ENCODE assay signal across 14 cellular contexts in the genomic region with DNA sequence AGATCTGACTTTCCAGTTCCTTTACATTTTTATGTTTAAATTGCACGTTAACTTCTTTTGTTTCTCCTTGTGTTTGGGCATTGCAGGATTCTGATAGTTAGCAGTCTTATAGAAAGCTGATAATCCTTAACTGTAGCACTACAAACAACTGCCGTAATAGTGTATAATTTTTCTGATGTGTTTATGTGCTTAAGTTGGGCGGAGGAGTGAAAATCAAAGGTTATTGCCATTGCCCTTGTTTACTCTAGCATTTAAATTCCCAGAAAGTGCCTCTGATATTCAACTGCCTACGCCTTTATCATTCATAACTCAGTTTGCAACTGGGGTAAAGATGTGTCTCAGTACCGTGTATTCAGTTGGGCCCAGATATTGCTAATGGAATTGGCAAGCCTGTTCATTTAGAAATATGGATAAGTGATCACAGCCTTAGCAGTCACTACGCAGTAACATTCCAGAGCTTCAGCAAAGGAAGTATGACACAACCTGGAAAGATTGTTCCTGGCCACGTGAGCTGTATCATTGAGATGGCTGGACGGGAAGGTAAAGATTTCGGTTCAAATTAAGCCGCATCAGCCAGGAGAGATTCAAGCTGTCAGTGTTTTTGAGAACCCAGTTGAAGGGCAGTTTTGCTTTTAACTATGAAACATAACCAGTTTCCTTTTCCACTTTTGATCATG. TPM values are rescaled to one million over a fixed set of nuclear protein-coding genes. Genes with fewer than 3 reads are reported as not detected.
A peak's percentile ranks its signal among the peaks of the same experiment; 100 is the strongest.
DNase-seq lines count a peak whose midpoint lies in the region; ATAC-seq and TF ChIP-seq lines count a peak whose summit lies in the region.
"Had no signal": no experiment of that assay in that cellular context is flagged by ENCODE, and none has a peak within 500 bp of the region (broad histone marks: within the 10 kb centered on the region; RNA-seq: fewer than 3 reads in every experiment).

No MANE protein-coding gene starts in this region.

- no peak overlapping the region for H3K4me3 ChIP-seq in AG04449 (ENCODE audit: low read depth, low read length)
- H3K4me3 ChIP-seq: skin epidermis had no signal

- ATAC-seq in GM19455 (IDR thresholded peaks at IDR 0.05; ENCODE audit: unreplicated experiment) = no peak
- ATAC-seq: activated CD8-positive, alpha-beta T cell treated with anti-CD3 and anti-CD28 coated beads, Interleukin-2, amount 10 ng/mL, durations not matched to agents 7 days and 5 days; HCT116; T-helper 17 cell had no signal

- POLR2A ChIA-PET in AG04449 (lab: Yijun Ruan, JAX) = no interaction called here

- peak; percentile 10 for DNase-seq in AG04449 (ENCODE audit: low read depth, low spot score)
- DNase-seq in NCI-H748 (lab: John Stamatoyannopoulos, UW; ENCODE audit: unreplicated experiment) = peak; percentile 10
- peak; percentile 93 for DNase-seq in dermis blood vessel endothelial cell
- peak; percentile 81 to 91 for DNase-seq in lung microvascular endothelial cell (ENCODE audit: low read depth in 2 of 2)
- DNase-seq in NCI-H2081 (lab: John Stamatoyannopoulos, UW) = no peak
- no peak for DNase-seq in NCI-H1048 (lab: John Stamatoyannopoulos, UW)
- DNase-seq in NCI-H1105 treated with DMSO at 0.1 percent for 48 hours (lab: John Stamatoyannopoulos, UW) = no peak
- DNase-seq: ACHN; activated CD8-positive, alpha-beta T cell treated with anti-CD3 and anti-CD28 coated beads, Interleukin-2, amount 10 ng/mL, durations not matched to agents 7 days and 5 days; DMS79 treated with DMSO at 0.1 percent for 48 hours; T-helper 17 cell had no signal

- CTCF ChIA-PET in AG04449 (lab: Yijun Ruan, JAX) = interaction anchor here (1.0 kb wide), 1 partner anchor 78 kb away, joined by 4 read pairs; no protein-coding TSS in a partner anchor

- TF ChIP-seq CTCF in AG04449 (IDR thresholded peaks at IDR 0.05; ENCODE audit: insufficient read depth, low read length, missing control alignments) = no peak

RNA-seq across cellular contexts. Expression of gene LRRTM2, which starts 28.1 kb away (rescaled TPM):
- total RNA-seq in dermis blood vessel endothelial cell (2.9 and 6.1 TPM in 2 replicates), lung microvascular endothelial cell (0.40 and 1.3 TPM in 2 replicates)

Comparison
In these comparisons a context has a peak if more than half of its experiments do, and no peak if none do; other contexts are left out.
1. DNase-seq: peak in AG04449 (single experiment), NCI-H748 (single experiment), dermis blood vessel endothelial cell (single experiment) and lung microvascular endothelial cell (2 of 2); none in NCI-H2081 (0 of 2), NCI-H1048 (single experiment) and NCI-H1105 treated with DMSO at 0.1 percent for 48 hours (single experiment).